Comparison of ENCODE assay signal across 1 cellular context in genomic region chr12:56636118-56636674, GRCh38.
TF ChIP-seq lines count a peak whose summit lies in the region.

No MANE protein-coding gene starts in this region.

TF ChIP-seq in K562, 482 proteins besides CTCF, POLR2A, EP300 and RAD21 (continued from another document and continues in another):
- TF ChIP-seq TCF15 (CRISPR knock-in tag; IDR thresholded peaks at IDR 0.05) (no peak), ZBTB12 (CRISPR knock-in tag; IDR thresholded peaks at IDR 0.05) (no peak), SRF (CRISPR knock-in tag; IDR thresholded peaks at IDR 0.05) (peak in 1 of 2 experiments; percentile 49; a peak in 2 of 4 replicates), ZNF696 (CRISPR knock-in tag; conservative IDR thresholded peaks at IDR 0.05) (no peak), TAL1 (IDR thresholded peaks at IDR 0.05) (no peak), NR3C1 (CRISPR knock-in tag; IDR thresholded peaks at IDR 0.05) (no peak), FOXK1 (CRISPR knock-in tag; IDR thresholded peaks at IDR 0.05; ENCODE audit: borderline replicate concordance) (no peak), PHF20 (IDR thresholded peaks at IDR 0.05; ENCODE audit: partially characterized antibody) (no peak), ZNF707 (CRISPR knock-in tag; conservative IDR thresholded peaks at IDR 0.05) (no peak), RBM39 (optimal IDR thresholded peaks at IDR 0.05; ENCODE audit: low read depth, low read length) (no peak), E2F8 (IDR thresholded peaks at IDR 0.05; ENCODE audit: low read depth, partially characterized antibody) (no peak), ZZZ3 (IDR thresholded peaks at IDR 0.05) (no peak), ZNF778 (CRISPR knock-in tag; IDR thresholded peaks at IDR 0.05) (no peak), SMAD4 (CRISPR knock-in tag; conservative IDR thresholded peaks at IDR 0.05) (no peak), RFX7 (CRISPR knock-in tag; IDR thresholded peaks at IDR 0.05) (no peak), BCL6 (CRISPR knock-in tag; IDR thresholded peaks at IDR 0.05) (peak; percentile 37; the same call in 1 of the 2 replicates), CBX2 (IDR thresholded peaks at IDR 0.05; ENCODE audit: insufficient read depth, low read length, poor library complexity, severe bottlenecking) (no peak), GABPA (tag; conservative IDR thresholded peaks at IDR 0.05; ENCODE audit: low read depth) (no peak), SUPT5H (IDR thresholded peaks at IDR 0.05) (peak; percentile 61), POLR3A (IDR thresholded peaks at IDR 0.05; ENCODE audit: borderline replicate concordance, extremely low read depth, insufficient read depth, insufficient read length) (no peak), SIN3B (IDR thresholded peaks at IDR 0.05; ENCODE audit: low read depth) (no peak), NELFE (IDR thresholded peaks at IDR 0.05; ENCODE audit: insufficient read depth, insufficient read length) (no peak), ETV5 (CRISPR knock-in tag; IDR thresholded peaks at IDR 0.05; ENCODE audit: low read depth) (no peak; the same call in 1 of the 2 replicates), MYNN (IDR thresholded peaks at IDR 0.05) (no peak), MYNN (CRISPR knock-in tag; IDR thresholded peaks at IDR 0.05) (no peak), CREBBP (IDR thresholded peaks at IDR 0.05; ENCODE audit: low read depth, low read length) (no peak), NR2C1 (IDR thresholded peaks at IDR 0.05) (no peak), NR2C1 (tag; IDR thresholded peaks at IDR 0.05) (no peak), RBBP5 (IDR thresholded peaks at IDR 0.05; ENCODE audit: borderline replicate concordance, insufficient read depth, low read length, poor library complexity, severe bottlenecking) (no peak), EWSR1 (IDR thresholded peaks at IDR 0.05; ENCODE audit: borderline replicate concordance, low read depth, partially characterized antibody) (no peak), SREBF1 (IDR thresholded peaks at IDR 0.05; ENCODE audit: borderline replicate concordance, low read depth, low read length) (0 out of 2 replicates have a peak, but pooled peaks have one; percentile 2), C11orf30 (IDR thresholded peaks at IDR 0.05; ENCODE audit: low read depth) (peak; percentile 91), GATAD2A (IDR thresholded peaks at IDR 0.05) (no peak), SMARCA4 (IDR thresholded peaks at IDR 0.05) (no peak), SIRT6 (IDR thresholded peaks at IDR 0.05; ENCODE audit: low read depth, low read length) (no peak), HNRNPK (IDR thresholded peaks at IDR 0.05; ENCODE audit: low read depth, low read length, poor library complexity, severe bottlenecking) (no peak), GABPB2 (CRISPR knock-in tag; conservative IDR thresholded peaks at IDR 0.05) (no peak), DNMT1 (IDR thresholded peaks at IDR 0.05) (no peak), CBFB (CRISPR knock-in tag; IDR thresholded peaks at IDR 0.05) (no peak), NEUROD1 (IDR thresholded peaks at IDR 0.05; ENCODE audit: borderline replicate concordance, low read depth, low read length, partially characterized antibody) (peak; percentile 39), ZNF324 (CRISPR knock-in tag; IDR thresholded peaks at IDR 0.05) (no peak)
- TF ChIP-seq, protein P1, sequence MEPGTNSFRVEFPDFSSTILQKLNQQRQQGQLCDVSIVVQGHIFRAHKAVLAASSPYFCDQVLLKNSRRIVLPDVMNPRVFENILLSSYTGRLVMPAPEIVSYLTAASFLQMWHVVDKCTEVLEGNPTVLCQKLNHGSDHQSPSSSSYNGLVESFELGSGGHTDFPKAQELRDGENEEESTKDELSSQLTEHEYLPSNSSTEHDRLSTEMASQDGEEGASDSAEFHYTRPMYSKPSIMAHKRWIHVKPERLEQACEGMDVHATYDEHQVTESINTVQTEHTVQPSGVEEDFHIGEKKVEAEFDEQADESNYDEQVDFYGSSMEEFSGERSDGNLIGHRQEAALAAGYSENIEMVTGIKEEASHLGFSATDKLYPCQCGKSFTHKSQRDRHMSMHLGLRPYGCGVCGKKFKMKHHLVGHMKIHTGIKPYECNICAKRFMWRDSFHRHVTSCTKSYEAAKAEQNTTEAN (CRISPR knock-in tag; IDR thresholded peaks at IDR 0.05): no peak
- TF ChIP-seq, protein P2, sequence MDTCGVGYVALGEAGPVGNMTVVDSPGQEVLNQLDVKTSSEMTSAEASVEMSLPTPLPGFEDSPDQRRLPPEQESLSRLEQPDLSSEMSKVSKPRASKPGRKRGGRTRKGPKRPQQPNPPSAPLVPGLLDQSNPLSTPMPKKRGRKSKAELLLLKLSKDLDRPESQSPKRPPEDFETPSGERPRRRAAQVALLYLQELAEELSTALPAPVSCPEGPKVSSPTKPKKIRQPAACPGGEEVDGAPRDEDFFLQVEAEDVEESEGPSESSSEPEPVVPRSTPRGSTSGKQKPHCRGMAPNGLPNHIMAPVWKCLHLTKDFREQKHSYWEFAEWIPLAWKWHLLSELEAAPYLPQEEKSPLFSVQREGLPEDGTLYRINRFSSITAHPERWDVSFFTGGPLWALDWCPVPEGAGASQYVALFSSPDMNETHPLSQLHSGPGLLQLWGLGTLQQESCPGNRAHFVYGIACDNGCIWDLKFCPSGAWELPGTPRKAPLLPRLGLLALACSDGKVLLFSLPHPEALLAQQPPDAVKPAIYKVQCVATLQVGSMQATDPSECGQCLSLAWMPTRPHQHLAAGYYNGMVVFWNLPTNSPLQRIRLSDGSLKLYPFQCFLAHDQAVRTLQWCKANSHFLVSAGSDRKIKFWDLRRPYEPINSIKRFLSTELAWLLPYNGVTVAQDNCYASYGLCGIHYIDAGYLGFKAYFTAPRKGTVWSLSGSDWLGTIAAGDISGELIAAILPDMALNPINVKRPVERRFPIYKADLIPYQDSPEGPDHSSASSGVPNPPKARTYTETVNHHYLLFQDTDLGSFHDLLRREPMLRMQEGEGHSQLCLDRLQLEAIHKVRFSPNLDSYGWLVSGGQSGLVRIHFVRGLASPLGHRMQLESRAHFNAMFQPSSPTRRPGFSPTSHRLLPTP (IDR thresholded peaks at IDR 0.05; ENCODE audit: borderline replicate concordance, extremely low read depth, insufficient read length): no peak
- TF ChIP-seq, protein P3, sequence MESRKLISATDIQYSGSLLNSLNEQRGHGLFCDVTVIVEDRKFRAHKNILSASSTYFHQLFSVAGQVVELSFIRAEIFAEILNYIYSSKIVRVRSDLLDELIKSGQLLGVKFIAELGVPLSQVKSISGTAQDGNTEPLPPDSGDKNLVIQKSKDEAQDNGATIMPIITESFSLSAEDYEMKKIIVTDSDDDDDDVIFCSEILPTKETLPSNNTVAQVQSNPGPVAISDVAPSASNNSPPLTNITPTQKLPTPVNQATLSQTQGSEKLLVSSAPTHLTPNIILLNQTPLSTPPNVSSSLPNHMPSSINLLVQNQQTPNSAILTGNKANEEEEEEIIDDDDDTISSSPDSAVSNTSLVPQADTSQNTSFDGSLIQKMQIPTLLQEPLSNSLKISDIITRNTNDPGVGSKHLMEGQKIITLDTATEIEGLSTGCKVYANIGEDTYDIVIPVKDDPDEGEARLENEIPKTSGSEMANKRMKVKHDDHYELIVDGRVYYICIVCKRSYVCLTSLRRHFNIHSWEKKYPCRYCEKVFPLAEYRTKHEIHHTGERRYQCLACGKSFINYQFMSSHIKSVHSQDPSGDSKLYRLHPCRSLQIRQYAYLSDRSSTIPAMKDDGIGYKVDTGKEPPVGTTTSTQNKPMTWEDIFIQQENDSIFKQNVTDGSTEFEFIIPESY (CRISPR knock-in tag; IDR thresholded peaks at IDR 0.05): no peak
- TF ChIP-seq, protein P4, sequence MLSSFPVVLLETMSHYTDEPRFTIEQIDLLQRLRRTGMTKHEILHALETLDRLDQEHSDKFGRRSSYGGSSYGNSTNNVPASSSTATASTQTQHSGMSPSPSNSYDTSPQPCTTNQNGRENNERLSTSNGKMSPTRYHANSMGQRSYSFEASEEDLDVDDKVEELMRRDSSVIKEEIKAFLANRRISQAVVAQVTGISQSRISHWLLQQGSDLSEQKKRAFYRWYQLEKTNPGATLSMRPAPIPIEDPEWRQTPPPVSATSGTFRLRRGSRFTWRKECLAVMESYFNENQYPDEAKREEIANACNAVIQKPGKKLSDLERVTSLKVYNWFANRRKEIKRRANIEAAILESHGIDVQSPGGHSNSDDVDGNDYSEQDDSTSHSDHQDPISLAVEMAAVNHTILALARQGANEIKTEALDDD (IDR thresholded peaks at IDR 0.05): no peak
- TF ChIP-seq, protein P5, sequence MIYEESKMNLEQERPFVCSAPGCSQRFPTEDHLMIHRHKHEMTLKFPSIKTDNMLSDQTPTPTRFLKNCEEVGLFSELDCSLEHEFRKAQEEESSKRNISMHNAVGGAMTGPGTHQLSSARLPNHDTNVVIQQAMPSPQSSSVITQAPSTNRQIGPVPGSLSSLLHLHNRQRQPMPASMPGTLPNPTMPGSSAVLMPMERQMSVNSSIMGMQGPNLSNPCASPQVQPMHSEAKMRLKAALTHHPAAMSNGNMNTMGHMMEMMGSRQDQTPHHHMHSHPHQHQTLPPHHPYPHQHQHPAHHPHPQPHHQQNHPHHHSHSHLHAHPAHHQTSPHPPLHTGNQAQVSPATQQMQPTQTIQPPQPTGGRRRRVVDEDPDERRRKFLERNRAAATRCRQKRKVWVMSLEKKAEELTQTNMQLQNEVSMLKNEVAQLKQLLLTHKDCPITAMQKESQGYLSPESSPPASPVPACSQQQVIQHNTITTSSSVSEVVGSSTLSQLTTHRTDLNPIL (CRISPR knock-in tag; IDR thresholded peaks at IDR 0.05): no peak
- TF ChIP-seq, protein P6, sequence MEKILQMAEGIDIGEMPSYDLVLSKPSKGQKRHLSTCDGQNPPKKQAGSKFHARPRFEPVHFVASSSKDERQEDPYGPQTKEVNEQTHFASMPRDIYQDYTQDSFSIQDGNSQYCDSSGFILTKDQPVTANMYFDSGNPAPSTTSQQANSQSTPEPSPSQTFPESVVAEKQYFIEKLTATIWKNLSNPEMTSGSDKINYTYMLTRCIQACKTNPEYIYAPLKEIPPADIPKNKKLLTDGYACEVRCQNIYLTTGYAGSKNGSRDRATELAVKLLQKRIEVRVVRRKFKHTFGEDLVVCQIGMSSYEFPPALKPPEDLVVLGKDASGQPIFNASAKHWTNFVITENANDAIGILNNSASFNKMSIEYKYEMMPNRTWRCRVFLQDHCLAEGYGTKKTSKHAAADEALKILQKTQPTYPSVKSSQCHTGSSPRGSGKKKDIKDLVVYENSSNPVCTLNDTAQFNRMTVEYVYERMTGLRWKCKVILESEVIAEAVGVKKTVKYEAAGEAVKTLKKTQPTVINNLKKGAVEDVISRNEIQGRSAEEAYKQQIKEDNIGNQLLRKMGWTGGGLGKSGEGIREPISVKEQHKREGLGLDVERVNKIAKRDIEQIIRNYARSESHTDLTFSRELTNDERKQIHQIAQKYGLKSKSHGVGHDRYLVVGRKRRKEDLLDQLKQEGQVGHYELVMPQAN (IDR thresholded peaks at IDR 0.05; ENCODE audit: borderline replicate concordance): peak; percentile 48; the same call in 1 of the 2 replicates
- TF ChIP-seq, protein P7, sequence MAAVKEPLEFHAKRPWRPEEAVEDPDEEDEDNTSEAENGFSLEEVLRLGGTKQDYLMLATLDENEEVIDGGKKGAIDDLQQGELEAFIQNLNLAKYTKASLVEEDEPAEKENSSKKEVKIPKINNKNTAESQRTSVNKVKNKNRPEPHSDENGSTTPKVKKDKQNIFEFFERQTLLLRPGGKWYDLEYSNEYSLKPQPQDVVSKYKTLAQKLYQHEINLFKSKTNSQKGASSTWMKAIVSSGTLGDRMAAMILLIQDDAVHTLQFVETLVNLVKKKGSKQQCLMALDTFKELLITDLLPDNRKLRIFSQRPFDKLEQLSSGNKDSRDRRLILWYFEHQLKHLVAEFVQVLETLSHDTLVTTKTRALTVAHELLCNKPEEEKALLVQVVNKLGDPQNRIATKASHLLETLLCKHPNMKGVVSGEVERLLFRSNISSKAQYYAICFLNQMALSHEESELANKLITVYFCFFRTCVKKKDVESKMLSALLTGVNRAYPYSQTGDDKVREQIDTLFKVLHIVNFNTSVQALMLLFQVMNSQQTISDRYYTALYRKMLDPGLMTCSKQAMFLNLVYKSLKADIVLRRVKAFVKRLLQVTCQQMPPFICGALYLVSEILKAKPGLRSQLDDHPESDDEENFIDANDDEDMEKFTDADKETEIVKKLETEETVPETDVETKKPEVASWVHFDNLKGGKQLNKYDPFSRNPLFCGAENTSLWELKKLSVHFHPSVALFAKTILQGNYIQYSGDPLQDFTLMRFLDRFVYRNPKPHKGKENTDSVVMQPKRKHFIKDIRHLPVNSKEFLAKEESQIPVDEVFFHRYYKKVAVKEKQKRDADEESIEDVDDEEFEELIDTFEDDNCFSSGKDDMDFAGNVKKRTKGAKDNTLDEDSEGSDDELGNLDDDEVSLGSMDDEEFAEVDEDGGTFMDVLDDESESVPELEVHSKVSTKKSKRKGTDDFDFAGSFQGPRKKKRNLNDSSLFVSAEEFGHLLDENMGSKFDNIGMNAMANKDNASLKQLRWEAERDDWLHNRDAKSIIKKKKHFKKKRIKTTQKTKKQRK (IDR thresholded peaks at IDR 0.05; ENCODE audit: borderline replicate concordance, low read depth, low read length): no peak
